Comparison of ENCODE assay signal across 11 cellular contexts in the genomic region with DNA sequence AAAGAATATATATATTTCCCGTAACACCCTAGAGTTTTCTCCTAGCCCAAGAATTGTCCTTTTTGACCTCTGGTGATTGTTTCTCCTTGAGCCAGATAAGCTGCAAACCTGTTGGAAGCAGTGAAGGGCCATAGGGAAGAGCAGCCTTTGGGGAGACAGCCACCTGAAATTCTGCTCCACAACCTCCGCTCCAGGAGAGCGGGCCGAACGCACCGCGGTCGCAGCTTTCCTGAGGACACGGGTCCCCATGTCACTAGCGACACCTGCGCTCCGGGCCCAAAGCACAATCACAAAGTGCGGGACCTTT. TPM values are rescaled to one million over a fixed set of nuclear protein-coding genes. Genes with fewer than 3 reads are reported as not detected.
A peak's percentile ranks its signal among the peaks of the same experiment; 100 is the strongest.
DNase-seq lines count a peak whose midpoint lies in the region; ATAC-seq and TF ChIP-seq lines count a peak whose summit lies in the region.
"Had no signal": no experiment of that assay in that cellular context is flagged by ENCODE, and none has a peak within 500 bp of the region (broad histone marks: within the 10 kb centered on the region; RNA-seq: fewer than 3 reads in every experiment).

No MANE protein-coding gene starts in this region.

- H3K9me3 Mint-ChIP-seq in natural killer cell (no peaks in the 10 kb centered on the region), naive B cell (peaks cover 0 to 1% (median 0%) of the 10 kb centered on the region in 7 donors)
- H3K9me3 Mint-ChIP-seq in natural killer cell treated with Interleukin-12 subunit alpha and Interleukin-12 subunit beta and Interleukin-15 and Interleukin-18, amount 100 ng/mL, for 72 hours = no peaks in the 10 kb centered on the region

- DNase-seq in natural killer cell (no peak), epithelial cell of esophagus (ENCODE audit: low read depth) (no peak), naive B cell (no peak), SJCRH30 (no peak), GM10248 (ENCODE audit: extremely low spot score) (no peak)
- DNase-seq in natural killer cell treated with Interleukin-12 subunit alpha and Interleukin-12 subunit beta and Interleukin-15 and Interleukin-18, amount 100 ng/mL, for 72 hours (ENCODE audit: low spot score) = no peak
- DNase-seq in central memory CD4-positive, alpha-beta T cell = no peak
- no peak for DNase-seq in stimulated activated CD4-positive, alpha-beta T cell treated with anti-CD3 and anti-CD28 coated beads, Interleukin-2, amount 100 ng/mL, for 48 hours
- DNase-seq: NCI-H1417 treated with DMSO at 0.1 percent for 48 hours had no signal

- no peaks in the 10 kb centered on the region for H3K36me3 ChIP-seq in SJCRH30
- H3K36me3 ChIP-seq: gastroesophageal sphincter had no signal

- H3K4me3 ChIP-seq in epithelial cell of esophagus (ENCODE audit: low read length) = peak overlapping the region; percentile 36
- H3K4me3 ChIP-seq in SJCRH30 = no peak overlapping the region

- no peaks in the 10 kb centered on the region for H3K4me1 ChIP-seq in SJCRH30

- H3K9me3 ChIP-seq in SJCRH30 (replicated peaks) = no peaks in the 10 kb centered on the region
- H3K9me3 ChIP-seq: gastroesophageal sphincter had no signal

- POLR2A ChIA-PET in GM10248 (lab: Yijun Ruan, JAX) = no interaction called here

- H3K36me3 Mint-ChIP-seq in natural killer cell (no peaks in the 10 kb centered on the region), naive B cell (no peaks in the 10 kb centered on the region)
- peaks cover 4% of the 10 kb centered on the region for H3K36me3 Mint-ChIP-seq in natural killer cell treated with Interleukin-12 subunit alpha and Interleukin-12 subunit beta and Interleukin-15 and Interleukin-18, amount 100 ng/mL, for 72 hours

- ATAC-seq in natural killer cell (no peak), naive B cell (ENCODE audit: low read depth in 2 of 2) (no peak)
- no peak for ATAC-seq in natural killer cell treated with Interleukin-12 subunit alpha and Interleukin-12 subunit beta and Interleukin-15 and Interleukin-18, amount 100 ng/mL, for 72 hours

- TF ChIP-seq CTCF in natural killer cell (IDR thresholded peaks at IDR 0.05) = no peak
- TF ChIP-seq CTCF in epithelial cell of esophagus (IDR thresholded peaks at IDR 0.05; ENCODE audit: insufficient read depth, low read depth, low read length, missing control alignments) = no peak
- TF ChIP-seq CTCF in GM10248 (IDR thresholded peaks at IDR 0.05; ENCODE audit: control extremely low read depth, extremely low read depth, low read depth, missing control alignments) = no peak

- no peak overlapping the region for H3K27ac ChIP-seq in SJCRH30
- H3K27ac ChIP-seq: SK-N-MC had no signal

- intact Hi-C loops in natural killer cell (cut with micrococcal nuclease) = no loop called here

- H3K27me3 Mint-ChIP-seq in natural killer cell (ENCODE audit: low read depth in 2 of 2) (peaks cover 18 to 49% of the 10 kb centered on the region in 2 donors), naive B cell (peaks cover 32 to 51% (median 49%) of the 10 kb centered on the region in 3 donors)
- peaks cover 32 to 37% of the 10 kb centered on the region in 2 donors for H3K27me3 Mint-ChIP-seq in natural killer cell treated with Interleukin-12 subunit alpha and Interleukin-12 subunit beta and Interleukin-15 and Interleukin-18, amount 100 ng/mL, for 72 hours

- H3K4me1 Mint-ChIP-seq in natural killer cell (no peaks in the 10 kb centered on the region), naive B cell (peaks cover 0 to 12% (median 4%) of the 10 kb centered on the region in 3 donors)
- H3K4me1 Mint-ChIP-seq in natural killer cell treated with Interleukin-12 subunit alpha and Interleukin-12 subunit beta and Interleukin-15 and Interleukin-18, amount 100 ng/mL, for 72 hours (ENCODE audit: low read depth in 2 of 2) = no peaks in the 10 kb centered on the region

- peak overlapping the region; percentile 59 for H3K4me3 Mint-ChIP-seq in natural killer cell
- no peak overlapping the region for H3K4me3 Mint-ChIP-seq in natural killer cell treated with Interleukin-12 subunit alpha and Interleukin-12 subunit beta and Interleukin-15 and Interleukin-18, amount 100 ng/mL, for 72 hours
- peak overlapping the region in 7 of 8 donors; percentile 11 to 69 (median 60) for H3K4me3 Mint-ChIP-seq in naive B cell

- H3K27ac Mint-ChIP-seq in natural killer cell (no peak overlapping the region), naive B cell (no peak overlapping the region)
- H3K27ac Mint-ChIP-seq in natural killer cell treated with Interleukin-12 subunit alpha and Interleukin-12 subunit beta and Interleukin-15 and Interleukin-18, amount 100 ng/mL, for 72 hours = no peak overlapping the region

- no peaks in the 10 kb centered on the region for H3K27me3 ChIP-seq in SJCRH30

- CTCF ChIA-PET in GM10248 (lab: Yijun Ruan, JAX) = interaction anchor here (1.0 kb wide), 1 partner anchor 58 kb away, joined by 3 read pairs; no protein-coding TSS in a partner anchor

RNA-seq across cellular contexts. Expression of gene DSG2, which starts 0.6 kb away (rescaled TPM):
- under 1 TPM in 2 of 3 donors, not detected in 1; 0.05 to 0.53 TPM for total RNA-seq in natural killer cell
- total RNA-seq in natural killer cell treated with Interleukin-12 subunit alpha and Interleukin-12 subunit beta and Interleukin-15 and Interleukin-18, amount 100 ng/mL, for 72 hours = under 1 TPM in 1 of 2 donors, not detected in 1; 0.14 TPM
- polyA plus RNA-seq in naive B cell (ENCODE audit: low read depth in 6 of 6) = not detected
- total RNA-seq in SJCRH30 (2014; rRNA removed; shearing (Covaris generic)) = 4.8 and 4.9 TPM in 2 replicates

RNA-seq across cellular contexts. Expression of gene DSG3, which starts 49.8 kb away (rescaled TPM):
- under 1 TPM in 1 of 3 donors, not detected in 2; 0.28 TPM for total RNA-seq in natural killer cell
- not detected for total RNA-seq in natural killer cell treated with Interleukin-12 subunit alpha and Interleukin-12 subunit beta and Interleukin-15 and Interleukin-18, amount 100 ng/mL, for 72 hours
- polyA plus RNA-seq in naive B cell (ENCODE audit: low read depth in 6 of 6) = not detected
- not detected in 2 replicates for total RNA-seq in SJCRH30 (2014; rRNA removed; shearing (Covaris generic))
